Comparison of ENCODE assay signal across 23 cellular contexts in genomic region chr6:80642452-80642851, GRCh38.
DNase-seq lines count a peak whose midpoint lies in the region; ATAC-seq, FAIRE-seq and TF ChIP-seq lines count a peak whose summit lies in the region.
"Had no signal": no experiment of that assay in that cellular context is flagged by ENCODE, and none has a peak within 500 bp of the region (broad histone marks: within the 10 kb centered on the region; RNA-seq: fewer than 3 reads in every experiment).

No MANE protein-coding gene starts in this region.

- H2AFZ ChIP-seq in astrocyte (ENCODE audit: low read depth, low read length) = no peak overlapping the region

- no peaks in the 10 kb centered on the region for H3K9me3 ChIP-seq in astrocyte (ENCODE audit: insufficient read depth, low read depth, low read length)
- H3K9me3 ChIP-seq: esophagus muscularis mucosa, right lobe of liver, upper lobe of left lung had no signal

- H3K4me1 ChIP-seq in astrocyte (ENCODE audit: insufficient read depth, low read length) = peaks cover 17% of the 10 kb centered on the region
- H3K4me1 ChIP-seq: esophagus muscularis mucosa, right lobe of liver had no signal

- no peaks in the 10 kb centered on the region for H3K36me3 ChIP-seq in BJ (ENCODE audit: control insufficient read depth, insufficient read depth, low read length)
- no peaks in the 10 kb centered on the region for H3K36me3 ChIP-seq in astrocyte (ENCODE audit: insufficient read depth, low read length)
- H3K36me3 ChIP-seq: esophagus muscularis mucosa, right lobe of liver, upper lobe of left lung had no signal

- no peak overlapping the region for H3K4me3 Mint-ChIP-seq in astrocyte (ENCODE audit: unreplicated experiment)
- H3K4me3 Mint-ChIP-seq: CD4-positive, alpha-beta T cell; IgD-negative memory B cell; nephron progenitor cell had no signal

- H3K27me3 Mint-ChIP-seq in astrocyte (ENCODE audit: low read depth, unreplicated experiment) = no peaks in the 10 kb centered on the region
- H3K27me3 Mint-ChIP-seq: CD4-positive, alpha-beta T cell had no signal

- no peak for ATAC-seq in HG02759 (IDR thresholded peaks at IDR 0.05; ENCODE audit: unreplicated experiment)
- ATAC-seq in HG03354 (IDR thresholded peaks at IDR 0.05; ENCODE audit: poor library complexity, severe bottlenecking, unreplicated experiment) = no peak
- ATAC-seq in left lobe of liver = no peak
- ATAC-seq: GM12878, left ventricle myocardium superior, right lobe of liver had no signal

- peaks cover 17% of the 10 kb centered on the region for H3K4me1 Mint-ChIP-seq in astrocyte (ENCODE audit: low read depth, unreplicated experiment)
- H3K4me1 Mint-ChIP-seq: IgD-negative memory B cell had no signal

- DNase-seq in BJ (ENCODE audit: low read depth) = peak; percentile 39
- DNase-seq in HT1080 (ENCODE audit: low read depth) = peak; percentile 3
- DNase-seq in astrocyte (ENCODE audit: low read depth) = peak; percentile 67
- peak; percentile 61 for DNase-seq in iris pigment epithelial cell (ENCODE audit: low read depth)
- no peak for DNase-seq in stimulated activated CD4-positive, alpha-beta T cell treated with anti-CD3 and anti-CD28 coated beads, Interleukin-4, amount 100 ng/mL, for 24 hours
- no peak for DNase-seq in left lobe of liver (ENCODE audit: low spot score)
- DNase-seq: activated CD4-positive, alpha-beta T cell treated with anti-CD3 and anti-CD28 coated beads, Interleukin-2, amount 50 U/mL, for 48 hours; activated CD4-positive, CD25-positive, alpha-beta regulatory T cell; CD4-positive, alpha-beta T cell; DMS53; head of caudate nucleus; left ventricle myocardium superior; NCI-H1436 treated with DMSO at 0.1 percent for 48 hours; NCI-H2171; nephron progenitor cell; right lobe of liver; upper lobe of left lung had no signal

- H3K4me3 ChIP-seq in BJ (ENCODE audit: low read depth, low read length) = no peak overlapping the region
- H3K4me3 ChIP-seq in astrocyte (ENCODE audit: insufficient read depth, low read depth, low read length) = no peak overlapping the region
- H3K4me3 ChIP-seq: coronary artery, esophagus muscularis mucosa, GM12878, right lobe of liver, upper lobe of left lung had no signal

- no peaks in the 10 kb centered on the region for H3K36me3 Mint-ChIP-seq in astrocyte (ENCODE audit: low read depth, unreplicated experiment)
- H3K36me3 Mint-ChIP-seq: IgD-negative memory B cell had no signal

- no peak overlapping the region for H3K9ac ChIP-seq in astrocyte (ENCODE audit: low read length)

- H3K27me3 ChIP-seq in BJ (ENCODE audit: control insufficient read depth, insufficient read depth, low read length) (no peaks in the 10 kb centered on the region), astrocyte (ENCODE audit: insufficient read depth, low read length) (no peaks in the 10 kb centered on the region)
- H3K27me3 ChIP-seq: esophagus muscularis mucosa, right lobe of liver, upper lobe of left lung had no signal

- POLR2A ChIA-PET in BJ (lab: Charles Lee) = no interaction called here

- no peak for FAIRE-seq in astrocyte (lab: Jason Lieb, UNC)
- FAIRE-seq: GM12878 had no signal

- no peak for TF ChIP-seq CTCF in BJ (IDR thresholded peaks at IDR 0.05; ENCODE audit: insufficient read depth, low read depth, low read length)
- no peak for TF ChIP-seq CTCF in astrocyte (IDR thresholded peaks at IDR 0.05; ENCODE audit: insufficient read depth, low read depth, low read length)

- CTCF ChIA-PET in BJ (lab: Yijun Ruan, JAX) = no interaction called here

- H3K79me2 ChIP-seq in astrocyte (ENCODE audit: insufficient read depth, low read length) = no peaks in the 10 kb centered on the region

- no peak overlapping the region for H3K27ac Mint-ChIP-seq in astrocyte (ENCODE audit: unreplicated experiment)
- H3K27ac Mint-ChIP-seq: CD4-positive, alpha-beta T cell; IgD-negative memory B cell; nephron progenitor cell had no signal

- peak overlapping the region; percentile 24 for H3K27ac ChIP-seq in astrocyte (ENCODE audit: low read depth, low read length)
- H3K27ac ChIP-seq: coronary artery, esophagus muscularis mucosa, right lobe of liver, upper lobe of left lung had no signal

- H4K20me1 ChIP-seq in astrocyte (ENCODE audit: insufficient read depth, low read length) = no peaks in the 10 kb centered on the region

- no peak overlapping the region for H3K4me2 ChIP-seq in astrocyte (ENCODE audit: low read length)

- peaks cover 4% of the 10 kb centered on the region for H3K9me3 Mint-ChIP-seq in astrocyte (ENCODE audit: unreplicated experiment)

Comparison
In these comparisons a context has a peak if more than half of its experiments do, and no peak if none do; other contexts are left out.
1. DNase-seq: peak in BJ (single experiment), HT1080 (single experiment), astrocyte (single experiment) and iris pigment epithelial cell (single experiment); none in stimulated activated CD4-positive, alpha-beta T cell treated with anti-CD3 and anti-CD28 coated beads, Interleukin-4, amount 100 ng/mL, for 24 hours (single experiment) and left lobe of liver (single experiment).